Comparison of ENCODE assay signal across 1 cellular context in genomic region chr3:194723846-194724618, GRCh38.
TF ChIP-seq lines count a peak whose summit lies in the region.

No MANE protein-coding gene starts in this region.

TF ChIP-seq in HepG2, 621 proteins besides CTCF, POLR2A, EP300 and RAD21:
- TF ChIP-seq NFIC (IDR thresholded peaks at IDR 0.05; ENCODE audit: low read length) (no peak), SOX13 (IDR thresholded peaks at IDR 0.05) (no peak), SOX13 (CRISPR knock-in tag; conservative IDR thresholded peaks at IDR 0.05 in 1 of 2, IDR thresholded peaks at IDR 0.05 in 1 of 2) (no peak), ZNF772 (CRISPR knock-in tag; IDR thresholded peaks at IDR 0.05) (no peak), TP53 (CRISPR knock-in tag; conservative IDR thresholded peaks at IDR 0.05) (no peak), ZNF124 (CRISPR knock-in tag; IDR thresholded peaks at IDR 0.05) (no peak), XRCC5 (optimal IDR thresholded peaks at IDR 0.05; ENCODE audit: low read length) (no peak), SRY (CRISPR knock-in tag; IDR thresholded peaks at IDR 0.05) (no peak), TIGD3 (CRISPR knock-in tag; IDR thresholded peaks at IDR 0.05; ENCODE audit: borderline replicate concordance) (no peak), NAIF1 (CRISPR knock-in tag; IDR thresholded peaks at IDR 0.05; ENCODE audit: borderline replicate concordance) (no peak), ZMYM2 (CRISPR knock-in tag; IDR thresholded peaks at IDR 0.05) (no peak), ZSCAN12 (CRISPR knock-in tag; IDR thresholded peaks at IDR 0.05) (no peak), XBP1 (CRISPR knock-in tag; IDR thresholded peaks at IDR 0.05) (no peak), MEIS2 (CRISPR knock-in tag; IDR thresholded peaks at IDR 0.05) (no peak), ZNF766 (CRISPR knock-in tag; IDR thresholded peaks at IDR 0.05; ENCODE audit: borderline replicate concordance) (no peak), ISX (CRISPR knock-in tag; conservative IDR thresholded peaks at IDR 0.05) (no peak), RBAK (CRISPR knock-in tag; IDR thresholded peaks at IDR 0.05) (no peak), HNRNPUL1 (IDR thresholded peaks at IDR 0.05; ENCODE audit: low read depth, low read length) (no peak), POGZ (CRISPR knock-in tag; IDR thresholded peaks at IDR 0.05) (no peak)
